Comparison of ENCODE assay signal across 1 cellular context in the genomic region with DNA sequence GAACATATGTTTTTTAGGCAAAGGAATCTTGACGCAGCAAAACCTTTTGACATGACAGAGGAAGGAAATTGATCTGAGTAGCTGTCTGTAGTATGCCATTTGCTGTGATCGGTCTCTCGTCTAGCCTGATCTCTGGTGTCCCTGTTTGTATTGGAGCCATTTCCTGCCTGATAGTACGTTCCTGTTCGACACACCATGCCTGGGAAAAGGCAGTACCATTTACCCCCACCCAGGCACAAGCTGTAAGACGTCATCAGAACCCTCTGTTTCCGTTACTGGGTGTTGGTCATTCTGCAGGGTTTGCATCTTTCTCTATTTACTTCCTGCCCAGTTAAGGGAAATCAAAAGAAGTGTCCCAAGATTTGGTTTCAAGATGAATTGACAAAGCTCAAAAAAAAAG.
TF ChIP-seq lines count a peak whose summit lies in the region.

No MANE protein-coding gene starts in this region.

TF ChIP-seq in K562, 482 proteins besides CTCF, POLR2A, EP300 and RAD21 (continued from another document and continues in another):
- TF ChIP-seq TAF1 (IDR thresholded peaks at IDR 0.05; ENCODE audit: control insufficient read depth, extremely low read depth, insufficient read depth, low read length, severe bottlenecking) (no peak), ETV1 (tag; conservative IDR thresholded peaks at IDR 0.05; ENCODE audit: low read depth) (peak; percentile 60; the same call in 1 of the 2 replicates), DACH1 (IDR thresholded peaks at IDR 0.05; ENCODE audit: partially characterized antibody) (no peak), ZNF24 (IDR thresholded peaks at IDR 0.05) (no peak), PHF21A (IDR thresholded peaks at IDR 0.05; ENCODE audit: borderline replicate concordance, low read depth) (no peak), ARID2 (IDR thresholded peaks at IDR 0.05) (no peak), SMARCA5 (IDR thresholded peaks at IDR 0.05) (no peak), NFRKB (IDR thresholded peaks at IDR 0.05; ENCODE audit: low read depth) (peak; percentile 80), ZNF696 (CRISPR knock-in tag; conservative IDR thresholded peaks at IDR 0.05) (no peak), RFX7 (CRISPR knock-in tag; IDR thresholded peaks at IDR 0.05) (no peak), CSDE1 (IDR thresholded peaks at IDR 0.05) (no peak), FOSL1 (tag; conservative IDR thresholded peaks at IDR 0.05) (no peak), CEBPB (tag; IDR thresholded peaks at IDR 0.05) (no peak), ATF7 (IDR thresholded peaks at IDR 0.05) (peak; percentile 56; the same call in 1 of the 2 replicates), HNRNPL (IDR thresholded peaks at IDR 0.05; ENCODE audit: low read depth, low read length) (no peak), ELF1 (tag; IDR thresholded peaks at IDR 0.05) (peak; percentile 42; the same call in 1 of the 2 replicates), ADNP (tag; IDR thresholded peaks at IDR 0.05) (no peak), NFYB (IDR thresholded peaks at IDR 0.05; ENCODE audit: extremely low read depth, insufficient read length) (no peak), KLF1 (tag; IDR thresholded peaks at IDR 0.05) (no peak), GABPA (tag; conservative IDR thresholded peaks at IDR 0.05; ENCODE audit: low read depth) (peak; percentile 61), TAF7 (tag; IDR thresholded peaks at IDR 0.05) (no peak), RBM22 (IDR thresholded peaks at IDR 0.05; ENCODE audit: low read depth, low read length, poor library complexity, severe bottlenecking) (no peak), NBN (IDR thresholded peaks at IDR 0.05; ENCODE audit: low read depth) (no peak), ZNF239 (CRISPR knock-in tag; IDR thresholded peaks at IDR 0.05) (no peak), ZNF354B (CRISPR knock-in tag; IDR thresholded peaks at IDR 0.05) (no peak), ZBED1 (IDR thresholded peaks at IDR 0.05) (no peak), TOE1 (IDR thresholded peaks at IDR 0.05; ENCODE audit: borderline replicate concordance) (no peak), TOE1 (CRISPR knock-in tag; IDR thresholded peaks at IDR 0.05; ENCODE audit: borderline replicate concordance, low read depth) (no peak), GTF2A2 (tag; IDR thresholded peaks at IDR 0.05) (no peak), CREBBP (IDR thresholded peaks at IDR 0.05; ENCODE audit: low read depth, low read length) (no peak), NR1H2 (CRISPR knock-in tag; IDR thresholded peaks at IDR 0.05) (no peak), BCL6 (CRISPR knock-in tag; IDR thresholded peaks at IDR 0.05) (no peak), GABPB2 (CRISPR knock-in tag; conservative IDR thresholded peaks at IDR 0.05) (no peak), PRPF4 (IDR thresholded peaks at IDR 0.05; ENCODE audit: insufficient read depth, low read depth, low read length, poor library complexity, severe bottlenecking) (no peak), ZNF766 (CRISPR knock-in tag; conservative IDR thresholded peaks at IDR 0.05) (peak; percentile 34; the same call in 1 of the 2 replicates), BACH1 (tag; IDR thresholded peaks at IDR 0.05) (no peak), ZEB2 (IDR thresholded peaks at IDR 0.05) (no peak)
- TF ChIP-seq, protein P1, sequence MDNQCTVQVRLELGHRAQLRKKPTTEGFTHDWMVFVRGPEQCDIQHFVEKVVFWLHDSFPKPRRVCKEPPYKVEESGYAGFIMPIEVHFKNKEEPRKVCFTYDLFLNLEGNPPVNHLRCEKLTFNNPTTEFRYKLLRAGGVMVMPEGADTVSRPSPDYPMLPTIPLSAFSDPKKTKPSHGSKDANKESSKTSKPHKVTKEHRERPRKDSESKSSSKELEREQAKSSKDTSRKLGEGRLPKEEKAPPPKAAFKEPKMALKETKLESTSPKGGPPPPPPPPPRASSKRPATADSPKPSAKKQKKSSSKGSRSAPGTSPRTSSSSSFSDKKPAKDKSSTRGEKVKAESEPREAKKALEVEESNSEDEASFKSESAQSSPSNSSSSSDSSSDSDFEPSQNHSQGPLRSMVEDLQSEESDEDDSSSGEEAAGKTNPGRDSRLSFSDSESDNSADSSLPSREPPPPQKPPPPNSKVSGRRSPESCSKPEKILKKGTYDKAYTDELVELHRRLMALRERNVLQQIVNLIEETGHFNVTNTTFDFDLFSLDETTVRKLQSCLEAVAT (IDR thresholded peaks at IDR 0.05): peak in 1 of 2 experiments; percentile 94; a peak in 2 of 4 replicates
- TF ChIP-seq, protein P2, sequence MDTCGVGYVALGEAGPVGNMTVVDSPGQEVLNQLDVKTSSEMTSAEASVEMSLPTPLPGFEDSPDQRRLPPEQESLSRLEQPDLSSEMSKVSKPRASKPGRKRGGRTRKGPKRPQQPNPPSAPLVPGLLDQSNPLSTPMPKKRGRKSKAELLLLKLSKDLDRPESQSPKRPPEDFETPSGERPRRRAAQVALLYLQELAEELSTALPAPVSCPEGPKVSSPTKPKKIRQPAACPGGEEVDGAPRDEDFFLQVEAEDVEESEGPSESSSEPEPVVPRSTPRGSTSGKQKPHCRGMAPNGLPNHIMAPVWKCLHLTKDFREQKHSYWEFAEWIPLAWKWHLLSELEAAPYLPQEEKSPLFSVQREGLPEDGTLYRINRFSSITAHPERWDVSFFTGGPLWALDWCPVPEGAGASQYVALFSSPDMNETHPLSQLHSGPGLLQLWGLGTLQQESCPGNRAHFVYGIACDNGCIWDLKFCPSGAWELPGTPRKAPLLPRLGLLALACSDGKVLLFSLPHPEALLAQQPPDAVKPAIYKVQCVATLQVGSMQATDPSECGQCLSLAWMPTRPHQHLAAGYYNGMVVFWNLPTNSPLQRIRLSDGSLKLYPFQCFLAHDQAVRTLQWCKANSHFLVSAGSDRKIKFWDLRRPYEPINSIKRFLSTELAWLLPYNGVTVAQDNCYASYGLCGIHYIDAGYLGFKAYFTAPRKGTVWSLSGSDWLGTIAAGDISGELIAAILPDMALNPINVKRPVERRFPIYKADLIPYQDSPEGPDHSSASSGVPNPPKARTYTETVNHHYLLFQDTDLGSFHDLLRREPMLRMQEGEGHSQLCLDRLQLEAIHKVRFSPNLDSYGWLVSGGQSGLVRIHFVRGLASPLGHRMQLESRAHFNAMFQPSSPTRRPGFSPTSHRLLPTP (IDR thresholded peaks at IDR 0.05; ENCODE audit: borderline replicate concordance, extremely low read depth, insufficient read length): no peak
- TF ChIP-seq, protein P3, sequence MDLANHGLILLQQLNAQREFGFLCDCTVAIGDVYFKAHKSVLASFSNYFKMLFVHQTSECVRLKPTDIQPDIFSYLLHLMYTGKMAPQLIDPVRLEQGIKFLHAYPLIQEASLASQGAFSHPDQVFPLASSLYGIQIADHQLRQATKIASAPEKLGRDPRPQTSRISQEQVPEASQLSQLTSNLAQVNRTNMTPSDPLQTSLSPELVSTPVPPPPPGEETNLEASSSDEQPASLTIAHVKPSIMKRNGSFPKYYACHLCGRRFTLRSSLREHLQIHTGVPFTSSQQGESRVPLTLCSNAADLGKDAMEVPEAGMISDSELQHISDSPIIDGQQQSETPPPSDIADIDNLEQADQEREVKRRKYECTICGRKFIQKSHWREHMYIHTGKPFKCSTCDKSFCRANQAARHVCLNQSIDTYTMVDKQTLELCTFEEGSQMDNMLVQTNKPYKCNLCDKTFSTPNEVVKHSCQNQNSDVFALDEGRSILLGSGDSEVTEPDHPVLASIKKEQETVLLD (IDR thresholded peaks at IDR 0.05): no peak
- TF ChIP-seq, protein P4, sequence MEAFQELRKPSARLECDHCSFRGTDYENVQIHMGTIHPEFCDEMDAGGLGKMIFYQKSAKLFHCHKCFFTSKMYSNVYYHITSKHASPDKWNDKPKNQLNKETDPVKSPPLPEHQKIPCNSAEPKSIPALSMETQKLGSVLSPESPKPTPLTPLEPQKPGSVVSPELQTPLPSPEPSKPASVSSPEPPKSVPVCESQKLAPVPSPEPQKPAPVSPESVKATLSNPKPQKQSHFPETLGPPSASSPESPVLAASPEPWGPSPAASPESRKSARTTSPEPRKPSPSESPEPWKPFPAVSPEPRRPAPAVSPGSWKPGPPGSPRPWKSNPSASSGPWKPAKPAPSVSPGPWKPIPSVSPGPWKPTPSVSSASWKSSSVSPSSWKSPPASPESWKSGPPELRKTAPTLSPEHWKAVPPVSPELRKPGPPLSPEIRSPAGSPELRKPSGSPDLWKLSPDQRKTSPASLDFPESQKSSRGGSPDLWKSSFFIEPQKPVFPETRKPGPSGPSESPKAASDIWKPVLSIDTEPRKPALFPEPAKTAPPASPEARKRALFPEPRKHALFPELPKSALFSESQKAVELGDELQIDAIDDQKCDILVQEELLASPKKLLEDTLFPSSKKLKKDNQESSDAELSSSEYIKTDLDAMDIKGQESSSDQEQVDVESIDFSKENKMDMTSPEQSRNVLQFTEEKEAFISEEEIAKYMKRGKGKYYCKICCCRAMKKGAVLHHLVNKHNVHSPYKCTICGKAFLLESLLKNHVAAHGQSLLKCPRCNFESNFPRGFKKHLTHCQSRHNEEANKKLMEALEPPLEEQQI (IDR thresholded peaks at IDR 0.05): 0 out of 2 replicates have a peak, but pooled peaks have one; percentile 35
- TF ChIP-seq, protein P5, sequence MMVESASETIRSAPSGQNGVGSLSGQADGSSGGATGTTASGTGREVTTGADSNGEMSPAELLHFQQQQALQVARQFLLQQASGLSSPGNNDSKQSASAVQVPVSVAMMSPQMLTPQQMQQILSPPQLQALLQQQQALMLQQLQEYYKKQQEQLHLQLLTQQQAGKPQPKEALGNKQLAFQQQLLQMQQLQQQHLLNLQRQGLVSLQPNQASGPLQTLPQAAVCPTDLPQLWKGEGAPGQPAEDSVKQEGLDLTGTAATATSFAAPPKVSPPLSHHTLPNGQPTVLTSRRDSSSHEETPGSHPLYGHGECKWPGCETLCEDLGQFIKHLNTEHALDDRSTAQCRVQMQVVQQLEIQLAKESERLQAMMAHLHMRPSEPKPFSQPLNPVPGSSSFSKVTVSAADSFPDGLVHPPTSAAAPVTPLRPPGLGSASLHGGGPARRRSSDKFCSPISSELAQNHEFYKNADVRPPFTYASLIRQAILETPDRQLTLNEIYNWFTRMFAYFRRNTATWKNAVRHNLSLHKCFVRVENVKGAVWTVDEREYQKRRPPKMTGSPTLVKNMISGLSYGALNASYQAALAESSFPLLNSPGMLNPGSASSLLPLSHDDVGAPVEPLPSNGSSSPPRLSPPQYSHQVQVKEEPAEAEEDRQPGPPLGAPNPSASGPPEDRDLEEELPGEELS (CRISPR knock-in tag; IDR thresholded peaks at IDR 0.05; ENCODE audit: borderline replicate concordance): no peak
- TF ChIP-seq, protein P6, sequence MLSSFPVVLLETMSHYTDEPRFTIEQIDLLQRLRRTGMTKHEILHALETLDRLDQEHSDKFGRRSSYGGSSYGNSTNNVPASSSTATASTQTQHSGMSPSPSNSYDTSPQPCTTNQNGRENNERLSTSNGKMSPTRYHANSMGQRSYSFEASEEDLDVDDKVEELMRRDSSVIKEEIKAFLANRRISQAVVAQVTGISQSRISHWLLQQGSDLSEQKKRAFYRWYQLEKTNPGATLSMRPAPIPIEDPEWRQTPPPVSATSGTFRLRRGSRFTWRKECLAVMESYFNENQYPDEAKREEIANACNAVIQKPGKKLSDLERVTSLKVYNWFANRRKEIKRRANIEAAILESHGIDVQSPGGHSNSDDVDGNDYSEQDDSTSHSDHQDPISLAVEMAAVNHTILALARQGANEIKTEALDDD (IDR thresholded peaks at IDR 0.05): no peak
- TF ChIP-seq, protein P7, sequence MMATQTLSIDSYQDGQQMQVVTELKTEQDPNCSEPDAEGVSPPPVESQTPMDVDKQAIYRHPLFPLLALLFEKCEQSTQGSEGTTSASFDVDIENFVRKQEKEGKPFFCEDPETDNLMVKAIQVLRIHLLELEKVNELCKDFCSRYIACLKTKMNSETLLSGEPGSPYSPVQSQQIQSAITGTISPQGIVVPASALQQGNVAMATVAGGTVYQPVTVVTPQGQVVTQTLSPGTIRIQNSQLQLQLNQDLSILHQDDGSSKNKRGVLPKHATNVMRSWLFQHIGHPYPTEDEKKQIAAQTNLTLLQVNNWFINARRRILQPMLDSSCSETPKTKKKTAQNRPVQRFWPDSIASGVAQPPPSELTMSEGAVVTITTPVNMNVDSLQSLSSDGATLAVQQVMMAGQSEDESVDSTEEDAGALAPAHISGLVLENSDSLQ (IDR thresholded peaks at IDR 0.05): no peak
- TF ChIP-seq, protein P8, sequence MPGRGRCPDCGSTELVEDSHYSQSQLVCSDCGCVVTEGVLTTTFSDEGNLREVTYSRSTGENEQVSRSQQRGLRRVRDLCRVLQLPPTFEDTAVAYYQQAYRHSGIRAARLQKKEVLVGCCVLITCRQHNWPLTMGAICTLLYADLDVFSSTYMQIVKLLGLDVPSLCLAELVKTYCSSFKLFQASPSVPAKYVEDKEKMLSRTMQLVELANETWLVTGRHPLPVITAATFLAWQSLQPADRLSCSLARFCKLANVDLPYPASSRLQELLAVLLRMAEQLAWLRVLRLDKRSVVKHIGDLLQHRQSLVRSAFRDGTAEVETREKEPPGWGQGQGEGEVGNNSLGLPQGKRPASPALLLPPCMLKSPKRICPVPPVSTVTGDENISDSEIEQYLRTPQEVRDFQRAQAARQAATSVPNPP (IDR thresholded peaks at IDR 0.05; ENCODE audit: borderline replicate concordance, insufficient read depth, insufficient read length): no peak
- TF ChIP-seq, protein P9, sequence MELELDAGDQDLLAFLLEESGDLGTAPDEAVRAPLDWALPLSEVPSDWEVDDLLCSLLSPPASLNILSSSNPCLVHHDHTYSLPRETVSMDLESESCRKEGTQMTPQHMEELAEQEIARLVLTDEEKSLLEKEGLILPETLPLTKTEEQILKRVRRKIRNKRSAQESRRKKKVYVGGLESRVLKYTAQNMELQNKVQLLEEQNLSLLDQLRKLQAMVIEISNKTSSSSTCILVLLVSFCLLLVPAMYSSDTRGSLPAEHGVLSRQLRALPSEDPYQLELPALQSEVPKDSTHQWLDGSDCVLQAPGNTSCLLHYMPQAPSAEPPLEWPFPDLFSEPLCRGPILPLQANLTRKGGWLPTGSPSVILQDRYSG (tag; conservative IDR thresholded peaks at IDR 0.05; ENCODE audit: low read depth): no peak
- TF ChIP-seq, protein P10, sequence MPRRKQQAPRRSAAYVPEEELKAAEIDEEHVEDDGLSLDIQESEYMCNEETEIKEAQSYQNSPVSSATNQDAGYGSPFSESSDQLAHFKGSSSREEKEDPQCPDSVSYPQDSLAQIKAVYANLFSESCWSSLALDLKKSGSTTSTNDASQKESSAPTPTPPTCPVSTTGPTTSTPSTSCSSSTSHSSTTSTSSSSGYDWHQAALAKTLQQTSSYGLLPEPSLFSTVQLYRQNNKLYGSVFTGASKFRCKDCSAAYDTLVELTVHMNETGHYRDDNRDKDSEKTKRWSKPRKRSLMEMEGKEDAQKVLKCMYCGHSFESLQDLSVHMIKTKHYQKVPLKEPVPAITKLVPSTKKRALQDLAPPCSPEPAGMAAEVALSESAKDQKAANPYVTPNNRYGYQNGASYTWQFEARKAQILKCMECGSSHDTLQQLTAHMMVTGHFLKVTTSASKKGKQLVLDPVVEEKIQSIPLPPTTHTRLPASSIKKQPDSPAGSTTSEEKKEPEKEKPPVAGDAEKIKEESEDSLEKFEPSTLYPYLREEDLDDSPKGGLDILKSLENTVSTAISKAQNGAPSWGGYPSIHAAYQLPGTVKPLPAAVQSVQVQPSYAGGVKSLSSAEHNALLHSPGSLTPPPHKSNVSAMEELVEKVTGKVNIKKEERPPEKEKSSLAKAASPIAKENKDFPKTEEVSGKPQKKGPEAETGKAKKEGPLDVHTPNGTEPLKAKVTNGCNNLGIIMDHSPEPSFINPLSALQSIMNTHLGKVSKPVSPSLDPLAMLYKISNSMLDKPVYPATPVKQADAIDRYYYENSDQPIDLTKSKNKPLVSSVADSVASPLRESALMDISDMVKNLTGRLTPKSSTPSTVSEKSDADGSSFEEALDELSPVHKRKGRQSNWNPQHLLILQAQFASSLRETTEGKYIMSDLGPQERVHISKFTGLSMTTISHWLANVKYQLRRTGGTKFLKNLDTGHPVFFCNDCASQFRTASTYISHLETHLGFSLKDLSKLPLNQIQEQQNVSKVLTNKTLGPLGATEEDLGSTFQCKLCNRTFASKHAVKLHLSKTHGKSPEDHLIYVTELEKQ (CRISPR knock-in tag; IDR thresholded peaks at IDR 0.05): no peak
